17 cellular contexts compared by ENCODE assay signal in genomic region chr1:244150071-244150470, GRCh38.
"Had no signal": no experiment of that assay in that cellular context is flagged by ENCODE, and none has a peak within 500 bp of the region (broad histone marks: within the 10 kb centered on the region; RNA-seq: fewer than 3 reads in every experiment).

No MANE protein-coding gene starts in this region.

- H3K4me3 Mint-ChIP-seq: memory B cell; naive thymus-derived CD8-positive, alpha-beta T cell; T-cell had no signal

- H3K36me3 Mint-ChIP-seq: memory B cell; naive thymus-derived CD8-positive, alpha-beta T cell; T-cell had no signal

- H3K4me1 ChIP-seq: right atrium auricular region had no signal

- H3K4me1 Mint-ChIP-seq: memory B cell; naive thymus-derived CD8-positive, alpha-beta T cell; T-cell had no signal

- H3K27me3 ChIP-seq: right atrium auricular region, transverse colon had no signal

- DNase-seq: activated CD4-positive, alpha-beta T cell treated with anti-CD3 and anti-CD28 coated beads for 1 hour; activated CD4-positive, alpha-beta T cell treated with anti-CD3 and anti-CD28 coated beads, Interleukin-2, amount 50 U/mL, for 4 hours; activated naive CD4-positive, alpha-beta T cell treated with Interleukin-2 at 50 U/mL for 16 hours; activated T-cell treated with anti-CD3 and anti-CD28 coated beads for 4 hours; aorta; kidney glomerular epithelial cell; left ventricle myocardium superior; naive thymus-derived CD8-positive, alpha-beta T cell; stimulated activated CD4-positive, alpha-beta T cell treated with anti-CD3 and anti-CD28 coated beads, Interleukin-15, amount 100 ng/mL, for 24 hours; stimulated activated CD4-positive, alpha-beta T cell treated with anti-CD3 and anti-CD28 coated beads, Interleukin-4, amount 100 ng/mL, for 1 hour; stimulated activated naive CD4-positive, alpha-beta T cell; T-cell; transverse colon had no signal

- H3K36me3 ChIP-seq: right atrium auricular region, transverse colon had no signal

- H3K27ac ChIP-seq: right atrium auricular region, skin epidermis, transverse colon had no signal

- H3K9me3 ChIP-seq: right atrium auricular region, transverse colon had no signal

- H3K27me3 Mint-ChIP-seq: naive thymus-derived CD8-positive, alpha-beta T cell; T-cell had no signal

- H3K27ac Mint-ChIP-seq: memory B cell, progenitor cell of endocrine pancreas, T-cell had no signal

- ATAC-seq: left ventricle myocardium superior; naive thymus-derived CD8-positive, alpha-beta T cell; T-cell had no signal

- H3K4me3 ChIP-seq: right atrium auricular region, skin epidermis, transverse colon had no signal

- H3K9me3 Mint-ChIP-seq: memory B cell; naive thymus-derived CD8-positive, alpha-beta T cell; T-cell had no signal
